Comparison of ENCODE assay signal across 14 cellular contexts in the genomic region with DNA sequence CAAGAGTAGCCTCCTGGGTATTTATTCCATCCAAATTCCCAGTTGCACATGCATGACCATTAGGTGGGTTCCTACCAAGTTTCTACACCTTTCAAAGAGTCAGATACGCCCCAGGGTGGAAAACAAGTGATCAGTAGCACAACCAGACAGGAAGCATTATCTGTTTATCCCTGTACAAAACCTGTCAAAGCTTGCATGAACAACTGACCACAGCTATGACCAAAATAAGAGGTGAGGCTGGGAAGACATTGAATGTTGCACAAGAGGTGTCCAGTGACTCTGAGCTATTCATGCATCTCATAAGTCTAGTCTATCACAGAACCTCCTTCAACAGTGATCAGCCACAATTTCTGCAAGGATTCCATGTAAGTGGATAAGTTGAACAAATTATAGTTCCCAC.
"Had no signal": no experiment of that assay in that cellular context is flagged by ENCODE, and none has a peak within 500 bp of the region (broad histone marks: within the 10 kb centered on the region; RNA-seq: fewer than 3 reads in every experiment).

No MANE protein-coding gene starts in this region.

- H3K27ac ChIP-seq: left ventricle myocardium inferior, thyroid gland had no signal

- DNase-seq: activated CD4-positive, alpha-beta memory T cell treated with anti-CD3 and anti-CD28 coated beads, Interleukin-2, amount 10 ng/mL, durations not matched to agents 7 days and 5 days; activated CD4-positive, alpha-beta T cell treated with anti-CD3 and anti-CD28 coated beads for 4 hours; activated naive CD4-positive, alpha-beta T cell treated with Interleukin-2 at 50 U/mL for 16 hours; activated naive CD8-positive, alpha-beta T cell treated with anti-CD3 and anti-CD28 coated beads, Interleukin-2, amount 10 ng/mL, durations not matched to agents 7 days and 5 days; activated T-cell treated with anti-CD3 and anti-CD28 coated beads, Interleukin-2, amount 50 U/mL, for 1 hour; cortex of kidney; foreskin melanocyte; glutamatergic neuron; left ventricle myocardium inferior; nephron progenitor cell; nucleus accumbens; stimulated activated naive B cell treated with anti-CD40 and anti-IgM and Interleukin-4, amounts not matched to agents 10 μg/mL and 1 μg/mL and 100 μg/mL, for 72 hours; T-helper 17 cell; thyroid gland had no signal
